In genomic region chr9:126328415-126328814, GRCh38 we compare ENCODE assay signal across 12 cellular contexts. TPM values are rescaled to one million over a fixed set of nuclear protein-coding genes. Genes with fewer than 3 reads are reported as not detected.
DNase-seq lines count a peak whose midpoint lies in the region; ATAC-seq and TF ChIP-seq lines count a peak whose summit lies in the region.
"Had no signal": no experiment of that assay in that cellular context is flagged by ENCODE, and none has a peak within 500 bp of the region (broad histone marks: within the 10 kb centered on the region; RNA-seq: fewer than 3 reads in every experiment).

No MANE protein-coding gene starts in this region.

- no peak overlapping the region for H3K27ac ChIP-seq in suprapubic skin

- H3K9me3 Mint-ChIP-seq in activated CD4-positive, alpha-beta T cell treated with anti-CD3 and anti-CD28 coated beads, Interleukin-2, amount 10 ng/mL, durations not matched to agents 24 days and 14 days, result peaks cover 8% of the 10 kb centered on the region
- H3K9me3 Mint-ChIP-seq in activated T-helper 17 cell treated with anti-CD3 and anti-CD28 coated beads, Interleukin-2, amount 50 U/mL, for 72 hours, result no peaks in the 10 kb centered on the region
- peaks cover 8% of the 10 kb centered on the region for H3K9me3 Mint-ChIP-seq in mesothelial cell of epicardium

- H3K36me3 ChIP-seq in suprapubic skin, result no peaks in the 10 kb centered on the region

- no peak for ATAC-seq in activated T-helper 17 cell treated with anti-CD3 and anti-CD28 coated beads, Interleukin-2, amount 50 U/mL, for 72 hours (replicated peaks)
- no peak for ATAC-seq in GM21528 (IDR thresholded peaks at IDR 0.05; ENCODE audit: low FRiP score, unreplicated experiment)

- 91% methylated on average over 3 of the region's 3 CpGs for WGBS in suprapubic skin

- TF ChIP-seq CTCF in mesothelial cell of epicardium (IDR thresholded peaks at IDR 0.05; ENCODE audit: unreplicated experiment), result no peak
- no peak for TF ChIP-seq CTCF in suprapubic skin (IDR thresholded peaks at IDR 0.05)

- peaks cover 10% of the 10 kb centered on the region for H3K4me1 Mint-ChIP-seq in activated CD4-positive, alpha-beta T cell treated with anti-CD3 and anti-CD28 coated beads, Interleukin-2, amount 10 ng/mL, durations not matched to agents 24 days and 14 days
- peaks cover 6% of the 10 kb centered on the region for H3K4me1 Mint-ChIP-seq in activated T-helper 17 cell treated with anti-CD3 and anti-CD28 coated beads, Interleukin-2, amount 50 U/mL, for 72 hours
- H3K4me1 Mint-ChIP-seq in mesothelial cell of epicardium, result peaks cover 26% of the 10 kb centered on the region

- H3K27me3 ChIP-seq in suprapubic skin, result no peaks in the 10 kb centered on the region

- H3K27ac Mint-ChIP-seq in activated CD4-positive, alpha-beta T cell treated with anti-CD3 and anti-CD28 coated beads, Interleukin-2, amount 10 ng/mL, durations not matched to agents 24 days and 14 days, result no peak overlapping the region
- no peak overlapping the region for H3K27ac Mint-ChIP-seq in activated T-helper 17 cell treated with anti-CD3 and anti-CD28 coated beads, Interleukin-2, amount 50 U/mL, for 72 hours
- peak overlapping the region; percentile 76 for H3K27ac Mint-ChIP-seq in mesothelial cell of epicardium

- no peak for TF ChIP-seq POLR2A in suprapubic skin (IDR thresholded peaks at IDR 0.05)

- peaks cover 33% of the 10 kb centered on the region for H3K27me3 Mint-ChIP-seq in activated CD4-positive, alpha-beta T cell treated with anti-CD3 and anti-CD28 coated beads, Interleukin-2, amount 10 ng/mL, durations not matched to agents 24 days and 14 days
- no peaks in the 10 kb centered on the region for H3K27me3 Mint-ChIP-seq in activated T-helper 17 cell treated with anti-CD3 and anti-CD28 coated beads, Interleukin-2, amount 50 U/mL, for 72 hours
- H3K27me3 Mint-ChIP-seq in mesothelial cell of epicardium (ENCODE audit: low read depth), result no peaks in the 10 kb centered on the region

- peaks cover 35% of the 10 kb centered on the region for H3K4me1 ChIP-seq in suprapubic skin

- H3K9me3 ChIP-seq in suprapubic skin, result no peaks in the 10 kb centered on the region

- DNase-seq in activated CD4-positive, alpha-beta T cell treated with anti-CD3 and anti-CD28 coated beads, Interleukin-2, amount 10 ng/mL, durations not matched to agents 24 days and 14 days, result no peak
- no peak for DNase-seq in activated CD4-positive, alpha-beta T cell treated with anti-CD3 and anti-CD28 coated beads for 4 hours
- no peak for DNase-seq in mesothelial cell of epicardium (ENCODE audit: low spot score in 2 of 2, unreplicated experiment in 2 of 2)
- no peak for DNase-seq in suprapubic skin (ENCODE audit: low spot score in 2 of 2)
- no peak for DNase-seq in AG08395 (ENCODE audit: low spot score)
- DNase-seq in OCI-M1 (lab: John Stamatoyannopoulos, UW), result no peak
- DNase-seq: ACHN, EL, NCI-H146, right cardiac atrium had no signal

- intact Hi-C loops in activated CD4-positive, alpha-beta T cell treated with anti-CD3 and anti-CD28 coated beads, Interleukin-2, amount 10 ng/mL, durations not matched to agents 24 days and 14 days (cut with micrococcal nuclease), result loop anchor here (5.0 kb wide), 1 partner anchor 69 kb away; no protein-coding TSS in a partner anchor

- H3K4me3 Mint-ChIP-seq in activated CD4-positive, alpha-beta T cell treated with anti-CD3 and anti-CD28 coated beads, Interleukin-2, amount 10 ng/mL, durations not matched to agents 24 days and 14 days, result peak overlapping the region; percentile 34
- H3K4me3 Mint-ChIP-seq in activated T-helper 17 cell treated with anti-CD3 and anti-CD28 coated beads, Interleukin-2, amount 50 U/mL, for 72 hours, result peak overlapping the region; percentile 69
- H3K4me3 Mint-ChIP-seq in mesothelial cell of epicardium, result peak overlapping the region; percentile 73

- no peak for TF ChIP-seq EP300 in suprapubic skin (IDR thresholded peaks at IDR 0.05)

- H3K4me3 ChIP-seq in suprapubic skin, result peak overlapping the region; percentile 64

- peaks cover 2% of the 10 kb centered on the region for H3K36me3 Mint-ChIP-seq in activated CD4-positive, alpha-beta T cell treated with anti-CD3 and anti-CD28 coated beads, Interleukin-2, amount 10 ng/mL, durations not matched to agents 24 days and 14 days (ENCODE audit: low read depth)
- H3K36me3 Mint-ChIP-seq in activated T-helper 17 cell treated with anti-CD3 and anti-CD28 coated beads, Interleukin-2, amount 50 U/mL, for 72 hours (ENCODE audit: low read depth), result no peaks in the 10 kb centered on the region
- H3K36me3 Mint-ChIP-seq in mesothelial cell of epicardium, result peaks cover 8% of the 10 kb centered on the region

RNA-seq across cellular contexts. Expression of gene MVB12B, which starts 1.8 kb away (rescaled TPM):
- total RNA-seq in activated CD4-positive, alpha-beta T cell treated with anti-CD3 and anti-CD28 coated beads, Interleukin-2, amount 10 ng/mL, durations not matched to agents 24 days and 14 days, result 0.49 and 1.3 TPM in 2 replicates
- 1 to 10 TPM; 3.9 TPM for total RNA-seq in activated T-helper 17 cell treated with anti-CD3 and anti-CD28 coated beads, Interleukin-2, amount 50 U/mL, for 72 hours
- total RNA-seq in mesothelial cell of epicardium (38.0 to 43.7 TPM (median 42.0 TPM) in 3 replicates), suprapubic skin (10 to 100 TPM; 10.2 to 25.7 (median 14.0) TPM)
